In the genomic region with DNA sequence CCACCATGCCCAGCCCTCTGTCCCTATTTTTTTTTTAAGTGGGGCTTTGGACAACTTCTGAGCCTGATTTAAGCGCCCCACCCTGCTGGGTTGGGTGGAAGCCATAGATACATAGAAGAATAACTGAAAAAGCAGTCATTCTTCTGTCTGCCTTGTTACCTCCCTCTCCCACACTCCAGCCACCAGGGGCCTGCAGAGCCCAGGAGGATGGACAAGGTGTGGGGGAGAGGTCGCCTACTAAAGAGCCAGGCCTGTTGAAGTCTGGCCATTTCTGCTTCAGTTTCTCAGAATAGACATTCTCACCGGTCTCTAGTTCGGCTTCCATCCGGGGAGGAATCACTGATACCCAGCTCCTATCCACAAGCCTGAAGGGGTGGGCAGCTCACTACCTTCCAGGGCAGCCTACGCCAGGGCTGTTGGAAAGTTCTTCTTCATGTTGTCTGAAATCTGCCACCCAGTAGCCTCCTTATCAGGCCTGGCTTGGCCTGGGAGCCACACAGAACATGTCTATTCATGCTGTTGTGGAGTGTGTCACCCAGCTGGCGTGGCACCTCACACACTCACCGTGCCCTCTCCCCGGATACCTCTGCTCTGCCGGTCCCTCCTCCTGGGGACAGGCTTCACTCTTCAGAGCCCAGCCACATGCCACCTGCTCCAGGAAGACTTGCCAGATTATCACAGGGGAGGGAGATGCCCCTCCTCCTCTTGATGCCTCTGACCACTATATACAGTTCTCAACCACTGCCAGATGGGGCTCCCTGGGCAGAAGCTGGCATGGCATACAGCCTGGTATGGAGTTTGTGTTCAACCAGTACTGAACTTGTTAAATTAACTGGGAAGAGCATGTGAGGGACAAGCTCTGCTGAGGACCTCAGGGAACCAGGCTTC, we compare ENCODE assay signal across 1 cellular context.
A peak's percentile ranks its signal among the peaks of the same experiment; 100 is the strongest.
TF ChIP-seq lines count a peak whose summit lies in the region.

No MANE protein-coding gene starts in this region.

TF ChIP-seq in K562, 482 proteins besides CTCF, POLR2A, EP300 and RAD21 (continued from another document):
- TF ChIP-seq, protein P1, sequence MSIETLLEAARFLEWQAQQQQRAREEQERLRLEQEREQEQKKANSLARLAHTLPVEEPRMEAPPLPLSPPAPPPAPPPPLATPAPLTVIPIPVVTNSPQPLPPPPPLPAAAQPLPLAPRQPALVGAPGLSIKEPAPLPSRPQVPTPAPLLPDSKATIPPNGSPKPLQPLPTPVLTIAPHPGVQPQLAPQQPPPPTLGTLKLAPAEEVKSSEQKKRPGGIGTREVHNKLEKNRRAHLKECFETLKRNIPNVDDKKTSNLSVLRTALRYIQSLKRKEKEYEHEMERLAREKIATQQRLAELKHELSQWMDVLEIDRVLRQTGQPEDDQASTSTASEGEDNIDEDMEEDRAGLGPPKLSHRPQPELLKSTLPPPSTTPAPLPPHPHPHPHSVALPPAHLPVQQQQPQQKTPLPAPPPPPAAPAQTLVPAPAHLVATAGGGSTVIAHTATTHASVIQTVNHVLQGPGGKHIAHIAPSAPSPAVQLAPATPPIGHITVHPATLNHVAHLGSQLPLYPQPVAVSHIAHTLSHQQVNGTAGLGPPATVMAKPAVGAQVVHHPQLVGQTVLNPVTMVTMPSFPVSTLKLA (conservative IDR thresholded peaks at IDR 0.05) = no peak
- TF ChIP-seq, protein P2, sequence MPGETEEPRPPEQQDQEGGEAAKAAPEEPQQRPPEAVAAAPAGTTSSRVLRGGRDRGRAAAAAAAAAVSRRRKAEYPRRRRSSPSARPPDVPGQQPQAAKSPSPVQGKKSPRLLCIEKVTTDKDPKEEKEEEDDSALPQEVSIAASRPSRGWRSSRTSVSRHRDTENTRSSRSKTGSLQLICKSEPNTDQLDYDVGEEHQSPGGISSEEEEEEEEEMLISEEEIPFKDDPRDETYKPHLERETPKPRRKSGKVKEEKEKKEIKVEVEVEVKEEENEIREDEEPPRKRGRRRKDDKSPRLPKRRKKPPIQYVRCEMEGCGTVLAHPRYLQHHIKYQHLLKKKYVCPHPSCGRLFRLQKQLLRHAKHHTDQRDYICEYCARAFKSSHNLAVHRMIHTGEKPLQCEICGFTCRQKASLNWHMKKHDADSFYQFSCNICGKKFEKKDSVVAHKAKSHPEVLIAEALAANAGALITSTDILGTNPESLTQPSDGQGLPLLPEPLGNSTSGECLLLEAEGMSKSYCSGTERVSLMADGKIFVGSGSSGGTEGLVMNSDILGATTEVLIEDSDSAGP (CRISPR knock-in tag; IDR thresholded peaks at IDR 0.05) = 0 out of 2 replicates have a peak, but pooled peaks have one; percentile 30
- TF ChIP-seq ZNF785 (CRISPR knock-in tag; IDR thresholded peaks at IDR 0.05) (no peak), MBD2 (IDR thresholded peaks at IDR 0.05; ENCODE audit: borderline replicate concordance, low read depth) (no peak), LEF1 (IDR thresholded peaks at IDR 0.05) (no peak), ZBTB8A (IDR thresholded peaks at IDR 0.05; ENCODE audit: partially characterized antibody) (no peak), KDM5B (IDR thresholded peaks at IDR 0.05; ENCODE audit: insufficient replicate concordance, low read depth, low read length) (peak; percentile 52), HNRNPLL (IDR thresholded peaks at IDR 0.05; ENCODE audit: low read depth, low read length, poor library complexity, severe bottlenecking) (no peak), KHSRP (IDR thresholded peaks at IDR 0.05) (no peak), MTF1 (CRISPR knock-in tag; IDR thresholded peaks at IDR 0.05; ENCODE audit: borderline replicate concordance) (no peak), ZC3H11A (IDR thresholded peaks at IDR 0.05; ENCODE audit: low read depth, low read length) (no peak), NFRKB (IDR thresholded peaks at IDR 0.05; ENCODE audit: low read depth) (no peak), ZNF551 (CRISPR knock-in tag; IDR thresholded peaks at IDR 0.05) (no peak), RCOR1 (IDR thresholded peaks at IDR 0.05; ENCODE audit: borderline replicate concordance in 1 of 2, low read depth in 2 of 2, low read length in 2 of 2) (peak in 1 of 2 experiments; percentile 30; a peak in 1 of 4 replicates), ZSCAN29 (IDR thresholded peaks at IDR 0.05) (no peak), ZNF311 (CRISPR knock-in tag; IDR thresholded peaks at IDR 0.05) (no peak), SMAD3 (CRISPR knock-in tag; conservative IDR thresholded peaks at IDR 0.05) (no peak), RBM39 (optimal IDR thresholded peaks at IDR 0.05; ENCODE audit: low read depth, low read length) (no peak), CBFB (CRISPR knock-in tag; IDR thresholded peaks at IDR 0.05) (no peak), NFXL1 (CRISPR knock-in tag; IDR thresholded peaks at IDR 0.05) (no peak), BACH1 (tag; IDR thresholded peaks at IDR 0.05) (0 out of 2 replicates have a peak, but pooled peaks have one; percentile 40), NCOA4 (IDR thresholded peaks at IDR 0.05; ENCODE audit: partially characterized antibody) (no peak), CCAR2 (IDR thresholded peaks at IDR 0.05; ENCODE audit: low read depth, low read length) (no peak), SMAD4 (CRISPR knock-in tag; conservative IDR thresholded peaks at IDR 0.05) (peak; percentile 32; the same call in 1 of the 2 replicates), ZNF133 (CRISPR knock-in tag; IDR thresholded peaks at IDR 0.05) (no peak), MAFK (IDR thresholded peaks at IDR 0.05; ENCODE audit: low read length) (no peak), MYNN (IDR thresholded peaks at IDR 0.05) (no peak), MYNN (CRISPR knock-in tag; IDR thresholded peaks at IDR 0.05) (no peak), SIRT6 (IDR thresholded peaks at IDR 0.05; ENCODE audit: low read depth, low read length) (no peak), SRSF7 (optimal IDR thresholded peaks at IDR 0.05; ENCODE audit: low read depth, low read length) (no peak), ZSCAN32 (CRISPR knock-in tag; IDR thresholded peaks at IDR 0.05) (no peak), JUN (IDR thresholded peaks at IDR 0.05; ENCODE audit: borderline replicate concordance, low read depth, low read length) (no peak), JUN (CRISPR knock-in tag; IDR thresholded peaks at IDR 0.05; ENCODE audit: borderline replicate concordance) (no peak), TBL1XR1 (IDR thresholded peaks at IDR 0.05; ENCODE audit: low read length in 2 of 2) (0 out of 4 replicates have a peak, but pooled peaks of 1 of the 2 experiments have one; percentile 18)
- TF ChIP-seq, protein P3, sequence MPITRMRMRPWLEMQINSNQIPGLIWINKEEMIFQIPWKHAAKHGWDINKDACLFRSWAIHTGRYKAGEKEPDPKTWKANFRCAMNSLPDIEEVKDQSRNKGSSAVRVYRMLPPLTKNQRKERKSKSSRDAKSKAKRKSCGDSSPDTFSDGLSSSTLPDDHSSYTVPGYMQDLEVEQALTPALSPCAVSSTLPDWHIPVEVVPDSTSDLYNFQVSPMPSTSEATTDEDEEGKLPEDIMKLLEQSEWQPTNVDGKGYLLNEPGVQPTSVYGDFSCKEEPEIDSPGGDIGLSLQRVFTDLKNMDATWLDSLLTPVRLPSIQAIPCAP (CRISPR knock-in tag; IDR thresholded peaks at IDR 0.05; ENCODE audit: borderline replicate concordance) = no peak
- TF ChIP-seq, protein P4, sequence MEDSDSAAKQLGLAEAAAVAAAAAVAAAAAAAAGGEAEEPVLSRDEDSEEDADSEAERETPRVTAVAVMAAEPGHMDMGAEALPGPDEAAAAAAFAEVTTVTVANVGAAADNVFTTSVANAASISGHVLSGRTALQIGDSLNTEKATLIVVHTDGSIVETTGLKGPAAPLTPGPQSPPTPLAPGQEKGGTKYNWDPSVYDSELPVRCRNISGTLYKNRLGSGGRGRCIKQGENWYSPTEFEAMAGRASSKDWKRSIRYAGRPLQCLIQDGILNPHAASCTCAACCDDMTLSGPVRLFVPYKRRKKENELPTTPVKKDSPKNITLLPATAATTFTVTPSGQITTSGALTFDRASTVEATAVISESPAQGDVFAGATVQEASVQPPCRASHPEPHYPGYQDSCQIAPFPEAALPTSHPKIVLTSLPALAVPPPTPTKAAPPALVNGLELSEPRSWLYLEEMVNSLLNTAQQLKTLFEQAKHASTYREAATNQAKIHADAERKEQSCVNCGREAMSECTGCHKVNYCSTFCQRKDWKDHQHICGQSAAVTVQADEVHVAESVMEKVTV (CRISPR knock-in tag; IDR thresholded peaks at IDR 0.05) = no peak
- TF ChIP-seq, protein P5, sequence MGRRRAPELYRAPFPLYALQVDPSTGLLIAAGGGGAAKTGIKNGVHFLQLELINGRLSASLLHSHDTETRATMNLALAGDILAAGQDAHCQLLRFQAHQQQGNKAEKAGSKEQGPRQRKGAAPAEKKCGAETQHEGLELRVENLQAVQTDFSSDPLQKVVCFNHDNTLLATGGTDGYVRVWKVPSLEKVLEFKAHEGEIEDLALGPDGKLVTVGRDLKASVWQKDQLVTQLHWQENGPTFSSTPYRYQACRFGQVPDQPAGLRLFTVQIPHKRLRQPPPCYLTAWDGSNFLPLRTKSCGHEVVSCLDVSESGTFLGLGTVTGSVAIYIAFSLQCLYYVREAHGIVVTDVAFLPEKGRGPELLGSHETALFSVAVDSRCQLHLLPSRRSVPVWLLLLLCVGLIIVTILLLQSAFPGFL (CRISPR knock-in tag; IDR thresholded peaks at IDR 0.05) = no peak
- TF ChIP-seq, protein P6, sequence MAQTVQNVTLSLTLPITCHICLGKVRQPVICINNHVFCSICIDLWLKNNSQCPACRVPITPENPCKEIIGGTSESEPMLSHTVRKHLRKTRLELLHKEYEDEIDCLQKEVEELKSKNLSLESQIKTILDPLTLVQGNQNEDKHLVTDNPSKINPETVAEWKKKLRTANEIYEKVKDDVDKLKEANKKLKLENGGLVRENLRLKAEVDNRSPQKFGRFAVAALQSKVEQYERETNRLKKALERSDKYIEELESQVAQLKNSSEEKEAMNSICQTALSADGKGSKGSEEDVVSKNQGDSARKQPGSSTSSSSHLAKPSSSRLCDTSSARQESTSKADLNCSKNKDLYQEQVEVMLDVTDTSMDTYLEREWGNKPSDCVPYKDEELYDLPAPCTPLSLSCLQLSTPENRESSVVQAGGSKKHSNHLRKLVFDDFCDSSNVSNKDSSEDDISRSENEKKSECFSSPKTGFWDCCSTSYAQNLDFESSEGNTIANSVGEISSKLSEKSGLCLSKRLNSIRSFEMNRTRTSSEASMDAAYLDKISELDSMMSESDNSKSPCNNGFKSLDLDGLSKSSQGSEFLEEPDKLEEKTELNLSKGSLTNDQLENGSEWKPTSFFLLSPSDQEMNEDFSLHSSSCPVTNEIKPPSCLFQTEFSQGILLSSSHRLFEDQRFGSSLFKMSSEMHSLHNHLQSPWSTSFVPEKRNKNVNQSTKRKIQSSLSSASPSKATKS (CRISPR knock-in tag; IDR thresholded peaks at IDR 0.05) = no peak
- TF ChIP-seq, protein P7, sequence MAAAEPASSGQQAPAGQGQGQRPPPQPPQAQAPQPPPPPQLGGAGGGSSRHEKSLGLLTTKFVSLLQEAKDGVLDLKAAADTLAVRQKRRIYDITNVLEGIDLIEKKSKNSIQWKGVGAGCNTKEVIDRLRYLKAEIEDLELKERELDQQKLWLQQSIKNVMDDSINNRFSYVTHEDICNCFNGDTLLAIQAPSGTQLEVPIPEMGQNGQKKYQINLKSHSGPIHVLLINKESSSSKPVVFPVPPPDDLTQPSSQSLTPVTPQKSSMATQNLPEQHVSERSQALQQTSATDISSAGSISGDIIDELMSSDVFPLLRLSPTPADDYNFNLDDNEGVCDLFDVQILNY (CRISPR knock-in tag; IDR thresholded peaks at IDR 0.05) = no peak
- TF ChIP-seq, protein P8, sequence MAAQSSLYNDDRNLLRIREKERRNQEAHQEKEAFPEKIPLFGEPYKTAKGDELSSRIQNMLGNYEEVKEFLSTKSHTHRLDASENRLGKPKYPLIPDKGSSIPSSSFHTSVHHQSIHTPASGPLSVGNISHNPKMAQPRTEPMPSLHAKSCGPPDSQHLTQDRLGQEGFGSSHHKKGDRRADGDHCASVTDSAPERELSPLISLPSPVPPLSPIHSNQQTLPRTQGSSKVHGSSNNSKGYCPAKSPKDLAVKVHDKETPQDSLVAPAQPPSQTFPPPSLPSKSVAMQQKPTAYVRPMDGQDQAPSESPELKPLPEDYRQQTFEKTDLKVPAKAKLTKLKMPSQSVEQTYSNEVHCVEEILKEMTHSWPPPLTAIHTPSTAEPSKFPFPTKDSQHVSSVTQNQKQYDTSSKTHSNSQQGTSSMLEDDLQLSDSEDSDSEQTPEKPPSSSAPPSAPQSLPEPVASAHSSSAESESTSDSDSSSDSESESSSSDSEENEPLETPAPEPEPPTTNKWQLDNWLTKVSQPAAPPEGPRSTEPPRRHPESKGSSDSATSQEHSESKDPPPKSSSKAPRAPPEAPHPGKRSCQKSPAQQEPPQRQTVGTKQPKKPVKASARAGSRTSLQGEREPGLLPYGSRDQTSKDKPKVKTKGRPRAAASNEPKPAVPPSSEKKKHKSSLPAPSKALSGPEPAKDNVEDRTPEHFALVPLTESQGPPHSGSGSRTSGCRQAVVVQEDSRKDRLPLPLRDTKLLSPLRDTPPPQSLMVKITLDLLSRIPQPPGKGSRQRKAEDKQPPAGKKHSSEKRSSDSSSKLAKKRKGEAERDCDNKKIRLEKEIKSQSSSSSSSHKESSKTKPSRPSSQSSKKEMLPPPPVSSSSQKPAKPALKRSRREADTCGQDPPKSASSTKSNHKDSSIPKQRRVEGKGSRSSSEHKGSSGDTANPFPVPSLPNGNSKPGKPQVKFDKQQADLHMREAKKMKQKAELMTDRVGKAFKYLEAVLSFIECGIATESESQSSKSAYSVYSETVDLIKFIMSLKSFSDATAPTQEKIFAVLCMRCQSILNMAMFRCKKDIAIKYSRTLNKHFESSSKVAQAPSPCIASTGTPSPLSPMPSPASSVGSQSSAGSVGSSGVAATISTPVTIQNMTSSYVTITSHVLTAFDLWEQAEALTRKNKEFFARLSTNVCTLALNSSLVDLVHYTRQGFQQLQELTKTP (IDR thresholded peaks at IDR 0.05; ENCODE audit: low read depth in 1 of 2, partially characterized antibody in 2 of 2) = no peak
- TF ChIP-seq, protein P9, sequence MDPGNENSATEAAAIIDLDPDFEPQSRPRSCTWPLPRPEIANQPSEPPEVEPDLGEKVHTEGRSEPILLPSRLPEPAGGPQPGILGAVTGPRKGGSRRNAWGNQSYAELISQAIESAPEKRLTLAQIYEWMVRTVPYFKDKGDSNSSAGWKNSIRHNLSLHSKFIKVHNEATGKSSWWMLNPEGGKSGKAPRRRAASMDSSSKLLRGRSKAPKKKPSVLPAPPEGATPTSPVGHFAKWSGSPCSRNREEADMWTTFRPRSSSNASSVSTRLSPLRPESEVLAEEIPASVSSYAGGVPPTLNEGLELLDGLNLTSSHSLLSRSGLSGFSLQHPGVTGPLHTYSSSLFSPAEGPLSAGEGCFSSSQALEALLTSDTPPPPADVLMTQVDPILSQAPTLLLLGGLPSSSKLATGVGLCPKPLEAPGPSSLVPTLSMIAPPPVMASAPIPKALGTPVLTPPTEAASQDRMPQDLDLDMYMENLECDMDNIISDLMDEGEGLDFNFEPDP (CRISPR knock-in tag; IDR thresholded peaks at IDR 0.05) = no peak
